ENCODE assay signal across 26 cellular contexts in genomic region chr12:113940929-113941486, GRCh38.
"Had no signal": no experiment of that assay in that cellular context is flagged by ENCODE, and none has a peak within 500 bp of the region (broad histone marks: within the 10 kb centered on the region; RNA-seq: fewer than 3 reads in every experiment).

No MANE protein-coding gene starts in this region.

- FAIRE-seq: pancreas, small intestine had no signal

- H3K79me2 ChIP-seq: hepatocyte had no signal

- H3K27me3 ChIP-seq: hepatocyte, pancreas, sigmoid colon, testis, thyroid gland, transverse colon, upper lobe of left lung, vagina had no signal

- H3K4me1 ChIP-seq: left ventricle myocardium inferior, pancreas, prostate gland, sigmoid colon, thyroid gland, transverse colon, upper lobe of left lung, vagina had no signal

- H3K4me3 Mint-ChIP-seq: mesothelial cell of epicardium; naive B cell; nephron; neural crest cell; stimulated activated memory B cell treated with anti-CD40 and anti-IgM and Interleukin-4, amounts not matched to agents 10 μg/mL and 1 μg/mL and 100 μg/mL, for 72 hours; stimulated activated naive CD8-positive, alpha-beta T cell treated with anti-CD3 and anti-CD28 coated beads, Interleukin-15, amount 100 ng/mL, for 72 hours had no signal

- H3K9me3 ChIP-seq: left ventricle myocardium inferior, pancreas, prostate gland, sigmoid colon, testis, thyroid gland, transverse colon, upper lobe of left lung, vagina had no signal

- H3K4me3 ChIP-seq: hepatocyte, left ventricle myocardium inferior, lung, pancreas, prostate gland, sigmoid colon, testis, thyroid gland, transverse colon, upper lobe of left lung, vagina had no signal

- ATAC-seq: pancreas; right cardiac atrium; stimulated activated memory B cell treated with anti-CD40 and anti-IgM and Interleukin-4, amounts not matched to agents 10 μg/mL and 1 μg/mL and 100 μg/mL, for 72 hours; stimulated activated naive CD8-positive, alpha-beta T cell treated with anti-CD3 and anti-CD28 coated beads, Interleukin-15, amount 100 ng/mL, for 72 hours had no signal

- DNase-seq: left ventricle myocardium inferior; naive B cell; pancreas; posterior cingulate gyrus; retina; right cardiac atrium; sigmoid colon; small intestine; stimulated activated CD4-positive, alpha-beta T cell treated with anti-CD3 and anti-CD28 coated beads, Interleukin-1b, Interleukin-23, amount 100 ng/mL, for 48 hours; stimulated activated CD4-positive, alpha-beta T cell treated with anti-CD3 and anti-CD28 coated beads, Interleukin-2, amount 100 ng/mL, for 48 hours; stimulated activated CD4-positive, alpha-beta T cell treated with anti-CD3 and anti-CD28 coated beads, Interleukin-4, amount 100 ng/mL, for 4 hours; stimulated activated CD8-positive, alpha-beta memory T cell treated with anti-CD3 and anti-CD28 coated beads, Interleukin-4, amount 100 ng/mL, for 48 hours; stimulated activated naive CD4-positive, alpha-beta T cell treated with Interleukin-2 at 50 U/mL for 16 hours; stimulated activated naive CD8-positive, alpha-beta T cell treated with anti-CD3 and anti-CD28 coated beads, Interleukin-15, amount 100 ng/mL, for 72 hours; thyroid gland; transverse colon; upper lobe of left lung had no signal

- H3K27ac Mint-ChIP-seq: mesothelial cell of epicardium; nephron; stimulated activated memory B cell treated with anti-CD40 and anti-IgM and Interleukin-4, amounts not matched to agents 10 μg/mL and 1 μg/mL and 100 μg/mL, for 72 hours had no signal

- H3K27me3 Mint-ChIP-seq: naive B cell; stimulated activated memory B cell treated with anti-CD40 and anti-IgM and Interleukin-4, amounts not matched to agents 10 μg/mL and 1 μg/mL and 100 μg/mL, for 72 hours; stimulated activated naive CD8-positive, alpha-beta T cell treated with anti-CD3 and anti-CD28 coated beads, Interleukin-15, amount 100 ng/mL, for 72 hours had no signal

- H2AFZ ChIP-seq: hepatocyte had no signal

- H3K4me1 Mint-ChIP-seq: mesothelial cell of epicardium; naive B cell; nephron; neural crest cell; stimulated activated memory B cell treated with anti-CD40 and anti-IgM and Interleukin-4, amounts not matched to agents 10 μg/mL and 1 μg/mL and 100 μg/mL, for 72 hours; stimulated activated naive CD8-positive, alpha-beta T cell treated with anti-CD3 and anti-CD28 coated beads, Interleukin-15, amount 100 ng/mL, for 72 hours had no signal

- H3K4me2 ChIP-seq: hepatocyte had no signal

- H3K27ac ChIP-seq: hepatocyte, left ventricle myocardium inferior, pancreas, prostate gland, sigmoid colon, testis, thyroid gland, transverse colon, upper lobe of left lung, vagina had no signal
